Comparison of ENCODE assay signal across 8 cellular contexts in genomic region chr10:60099998-60100747, GRCh38.
DNase-seq lines count a peak whose midpoint lies in the region; ATAC-seq and TF ChIP-seq lines count a peak whose summit lies in the region.

No MANE protein-coding gene starts in this region.

- ATAC-seq in GM18861 (IDR thresholded peaks at IDR 0.05; ENCODE audit: unreplicated experiment) (peak; percentile 38), Right ventricle myocardium superior (ENCODE audit: poor library complexity) (peak; percentile 82), psoas muscle (peak; percentile 63 to 90 (median 76))

- H3K27me3 ChIP-seq in psoas muscle (ENCODE audit: insufficient read depth in 3 of 3, low read length in 2 of 3), result no peaks in the 10 kb centered on the region

- H3K4me3 ChIP-seq in NB4 (ENCODE audit: low read depth, low read length), result no peak overlapping the region
- H3K4me3 ChIP-seq in WI38 (ENCODE audit: low read depth, low read length), result no peak overlapping the region
- no peak overlapping the region for H3K4me3 ChIP-seq in psoas muscle
- no peak overlapping the region for H3K4me3 ChIP-seq in lower leg skin (ENCODE audit: low read depth, poor library complexity, severe bottlenecking)

- H3K36me3 ChIP-seq in psoas muscle (ENCODE audit: insufficient read depth in 1 of 2, low read depth in 1 of 2), result peaks cover 0 to 42% of the 10 kb centered on the region in 2 donors

- no peak for TF ChIP-seq POLR2A in NB4 (IDR thresholded peaks at IDR 0.05; ENCODE audit: extremely low read depth, insufficient read length)
- no peak for TF ChIP-seq POLR2A in lower leg skin (IDR thresholded peaks at IDR 0.05)

- peak; percentile 70 for DNase-seq in Ammon's horn (ENCODE audit: low spot score)
- peak; percentile 57 for DNase-seq in NB4 (ENCODE audit: low read depth)
- no peak for DNase-seq in Right ventricle myocardium superior
- DNase-seq in psoas muscle, result no peak
- no peak for DNase-seq in GM19240 (ENCODE audit: insufficient read length, low spot score)
- DNase-seq in lower leg skin (ENCODE audit: low spot score in 2 of 2), result no peak

- no peaks in the 10 kb centered on the region for H3K9me3 ChIP-seq in psoas muscle

- H3K27ac ChIP-seq in psoas muscle, result peak overlapping the region; percentile 33

- 65 to 76% (median 66%) methylated on average over 2 of the region's 2 CpGs for WGBS in psoas muscle, 3 donors
- WGBS in lower leg skin, 2 donors, result 61 to 67% methylated on average over 2 of the region's 2 CpGs

- H3K4me1 ChIP-seq in psoas muscle, result no peaks in the 10 kb centered on the region

- intact Hi-C loops in Right ventricle myocardium superior (cut with DNase I) (loop anchor here (5.0 to 10.0 kb wide), 2 partner anchors 107 to 335 kb away; no protein-coding TSS in a partner anchor), psoas muscle (cut with DNase I) (loop anchor here (2.0 to 10.0 kb wide), 6 partner anchors 107 to 547 kb away; no protein-coding TSS in a partner anchor), lower leg skin (cut with DNase I; ENCODE audit: low total_unique reads) (loop anchor here (10.0 kb wide), 1 partner anchor 335 kb away; no protein-coding TSS in a partner anchor)

- peak; percentile 44 for TF ChIP-seq CTCF in NB4 (IDR thresholded peaks at IDR 0.05; ENCODE audit: low read depth, low read length)
- peak; percentile 32; the same call in 1 of the 2 replicates for TF ChIP-seq CTCF in WI38 (IDR thresholded peaks at IDR 0.05; ENCODE audit: low read depth, low read length)
- TF ChIP-seq CTCF in psoas muscle (IDR thresholded peaks at IDR 0.05), result peak; percentile 70
- TF ChIP-seq CTCF in lower leg skin (IDR thresholded peaks at IDR 0.05), result no peak

Comparison
In these comparisons a context has a peak if more than half of its experiments do, and no peak if none do; other contexts are left out.
1. DNase-seq: peak in Ammon's horn (single experiment) and NB4 (single experiment); none in Right ventricle myocardium superior (single experiment), psoas muscle (0 of 2), GM19240 (single experiment) and lower leg skin (0 of 2).
2. CTCF ChIP-seq: peak in NB4 (single experiment), WI38 (single experiment) and psoas muscle (single experiment); none in lower leg skin (0 of 3).
3. Peak in every context shown above with its lines, with median percentiles within 50 percentile points of each other: ATAC-seq.